15 cellular contexts compared by ENCODE assay signal in genomic region chr16:2299121-2299914, GRCh38. TPM values are rescaled to one million over a fixed set of nuclear protein-coding genes. Genes with fewer than 3 reads are reported as not detected.
DNase-seq lines count a peak whose midpoint lies in the region; ATAC-seq and TF ChIP-seq lines count a peak whose summit lies in the region.
"Had no signal": no experiment of that assay in that cellular context is flagged by ENCODE, and none has a peak within 500 bp of the region (broad histone marks: within the 10 kb centered on the region; RNA-seq: fewer than 3 reads in every experiment).

No MANE protein-coding gene starts in this region.

- H3K27ac ChIP-seq in Panc1 (ENCODE audit: low read length) (no peak overlapping the region), left lung (no peak overlapping the region)
- H3K27ac ChIP-seq: 22Rv1; BLaER1 treated with 17β-estradiol and CSF1 and Interleukin-3, amounts not matched to agents 10 nM and 100 nM had no signal

- peak overlapping the region; percentile 49 for H3K27ac Mint-ChIP-seq in activated naive CD4-positive, alpha-beta T cell treated with anti-CD3 and anti-CD28 coated beads, Interleukin-2, amount 10 ng/mL, durations not matched to agents 7 days and 5 days
- H3K27ac Mint-ChIP-seq in activated naive CD4-positive, alpha-beta T cell treated with anti-CD3 and anti-CD28 coated beads for 36 hours: no peak overlapping the region
- H3K27ac Mint-ChIP-seq: CD4-positive, CD25-positive, alpha-beta regulatory T cell; GM23338; IgD-negative memory B cell had no signal

- H3K27me3 Mint-ChIP-seq in activated naive CD4-positive, alpha-beta T cell treated with anti-CD3 and anti-CD28 coated beads, Interleukin-2, amount 10 ng/mL, durations not matched to agents 7 days and 5 days: no peaks in the 10 kb centered on the region
- H3K27me3 Mint-ChIP-seq in activated naive CD4-positive, alpha-beta T cell treated with anti-CD3 and anti-CD28 coated beads for 36 hours (ENCODE audit: low read depth): no peaks in the 10 kb centered on the region
- H3K27me3 Mint-ChIP-seq: CD4-positive, CD25-positive, alpha-beta regulatory T cell; IgD-negative memory B cell had no signal

- in situ Hi-C loops in Panc1 (cut with HindIII; ENCODE audit: low pct_unique_long_range_greater_than_20kb, low sequenced_read_pairs): no loop called here
- in situ Hi-C loops in GM13976 (cut with MboI; ENCODE audit: low sequenced_read_pairs, unreplicated experiment): no loop called here

- H3K27me3 ChIP-seq in Panc1 (ENCODE audit: control insufficient read depth, insufficient read depth, low read length) (no peaks in the 10 kb centered on the region), left lung (no peaks in the 10 kb centered on the region)
- H3K27me3 ChIP-seq: BLaER1 treated with 17β-estradiol and CSF1 and Interleukin-3, amounts not matched to agents 10 nM and 100 nM had no signal

- CTCF ChIA-PET in activated naive CD4-positive, alpha-beta T cell treated with anti-CD3 and anti-CD28 coated beads, Interleukin-2, amount 10 ng/mL, durations not matched to agents 7 days and 5 days (lab: Charles Lee): no interaction called here
- CTCF ChIA-PET in activated naive CD4-positive, alpha-beta T cell treated with anti-CD3 and anti-CD28 coated beads for 36 hours (lab: Charles Lee): no interaction called here
- CTCF ChIA-PET in Panc1 (lab: Charles Lee): no interaction called here

- intact Hi-C loops in activated naive CD4-positive, alpha-beta T cell treated with anti-CD3 and anti-CD28 coated beads for 36 hours (cut with micrococcal nuclease): no loop called here
- intact Hi-C loops in Panc1 (cut with micrococcal nuclease; ENCODE audit: unreplicated experiment) (no loop called here), left lung (cut with DNase I) (no loop called here)

- POLR2A ChIA-PET in Panc1 (lab: Charles Lee): interaction anchor here (0.6 kb wide), 1 partner anchor 10 kb away, joined by 5 read pairs; no protein-coding TSS in a partner anchor

- H3K36me3 Mint-ChIP-seq in activated naive CD4-positive, alpha-beta T cell treated with anti-CD3 and anti-CD28 coated beads, Interleukin-2, amount 10 ng/mL, durations not matched to agents 7 days and 5 days: no peaks in the 10 kb centered on the region
- no peaks in the 10 kb centered on the region for H3K36me3 Mint-ChIP-seq in activated naive CD4-positive, alpha-beta T cell treated with anti-CD3 and anti-CD28 coated beads for 36 hours (ENCODE audit: low read depth)
- H3K36me3 Mint-ChIP-seq: CD4-positive, CD25-positive, alpha-beta regulatory T cell; IgD-negative memory B cell had no signal

- TF ChIP-seq CTCF in Panc1 (IDR thresholded peaks at IDR 0.05) (no peak), left lung (IDR thresholded peaks at IDR 0.05) (no peak), GM13976 (IDR thresholded peaks at IDR 0.05; ENCODE audit: borderline replicate concordance, control extremely low read depth, extremely low read depth, insufficient read depth, missing control alignments) (no peak)

- ATAC-seq in Panc1 (peak; percentile 45), left lung (peak; percentile 4)

- BruUV-seq in Panc1 (replicated peaks; lab: Mats Ljungman, UMichigan): no TSS peak

- no peaks in the 10 kb centered on the region for H3K9me3 Mint-ChIP-seq in activated naive CD4-positive, alpha-beta T cell treated with anti-CD3 and anti-CD28 coated beads, Interleukin-2, amount 10 ng/mL, durations not matched to agents 7 days and 5 days
- H3K9me3 Mint-ChIP-seq in activated naive CD4-positive, alpha-beta T cell treated with anti-CD3 and anti-CD28 coated beads for 36 hours: no peaks in the 10 kb centered on the region
- H3K9me3 Mint-ChIP-seq: CD4-positive, CD25-positive, alpha-beta regulatory T cell; GM23338; IgD-negative memory B cell had no signal

- DNase-seq in activated naive CD4-positive, alpha-beta T cell treated with anti-CD3 and anti-CD28 coated beads, Interleukin-2, amount 10 ng/mL, durations not matched to agents 7 days and 5 days: no peak
- no peak for DNase-seq in activated naive CD4-positive, alpha-beta T cell treated with anti-CD3 and anti-CD28 coated beads for 36 hours
- no peak for DNase-seq in Panc1 (ENCODE audit: low read depth, low spot score)
- DNase-seq in left lung: peak in 1 of 2 donors; percentile 63
- DNase-seq in T1000 (lab: John Stamatoyannopoulos, UW): no peak
- no peak for DNase-seq in GM13976 (ENCODE audit: low spot score)
- DNase-seq in NCI-H1048 (lab: John Stamatoyannopoulos, UW): no peak
- DNase-seq: AML-193; CD4-positive, CD25-positive, alpha-beta regulatory T cell; DMS53 had no signal

- no peak overlapping the region for H3K4me3 Mint-ChIP-seq in activated naive CD4-positive, alpha-beta T cell treated with anti-CD3 and anti-CD28 coated beads, Interleukin-2, amount 10 ng/mL, durations not matched to agents 7 days and 5 days
- H3K4me3 Mint-ChIP-seq in activated naive CD4-positive, alpha-beta T cell treated with anti-CD3 and anti-CD28 coated beads for 36 hours: no peak overlapping the region
- H3K4me3 Mint-ChIP-seq: CD4-positive, CD25-positive, alpha-beta regulatory T cell; GM23338; IgD-negative memory B cell had no signal

- H3K9me3 ChIP-seq in Panc1 (ENCODE audit: control insufficient read depth, insufficient read depth, low read depth, low read length): no peaks in the 10 kb centered on the region
- H3K9me3 ChIP-seq in left lung: no peaks in the 10 kb centered on the region
- H3K9me3 ChIP-seq: BLaER1 treated with 17β-estradiol and CSF1 and Interleukin-3, amounts not matched to agents 10 nM and 100 nM; HAP-1 had no signal

- H3K4me3 ChIP-seq in Panc1 (ENCODE audit: low read depth in 2 of 2, low read length in 2 of 2) (no peak overlapping the region), left lung (no peak overlapping the region)
- H3K4me3 ChIP-seq: BLaER1 treated with 17β-estradiol and CSF1 and Interleukin-3, amounts not matched to agents 10 nM and 100 nM; GM23338; HAP-1 had no signal

- H3K4me1 Mint-ChIP-seq in activated naive CD4-positive, alpha-beta T cell treated with anti-CD3 and anti-CD28 coated beads, Interleukin-2, amount 10 ng/mL, durations not matched to agents 7 days and 5 days: peaks cover 10% of the 10 kb centered on the region
- H3K4me1 Mint-ChIP-seq in activated naive CD4-positive, alpha-beta T cell treated with anti-CD3 and anti-CD28 coated beads for 36 hours (ENCODE audit: low read depth): no peaks in the 10 kb centered on the region
- H3K4me1 Mint-ChIP-seq: CD4-positive, CD25-positive, alpha-beta regulatory T cell; GM23338; IgD-negative memory B cell had no signal

- no peaks in the 10 kb centered on the region for H3K4me1 ChIP-seq in Panc1 (ENCODE audit: control insufficient read depth, insufficient read depth, low read length)
- H3K4me1 ChIP-seq in left lung: no peaks in the 10 kb centered on the region
- H3K4me1 ChIP-seq: HAP-1 had no signal

- H3K36me3 ChIP-seq in Panc1 (ENCODE audit: control insufficient read depth, insufficient read depth, low read length): no peaks in the 10 kb centered on the region
- peaks cover 0 to 72% of the 10 kb centered on the region in 2 donors for H3K36me3 ChIP-seq in left lung

RNA-seq across cellular contexts. Expression of gene RNPS1, which starts 31.4 kb away (rescaled TPM):
- 100 to 1,000 TPM; 306 to 311 TPM for total RNA-seq in activated naive CD4-positive, alpha-beta T cell treated with anti-CD3 and anti-CD28 coated beads for 36 hours
- total RNA-seq in Panc1 (2021; ENCODE audit: unreplicated experiment) (249 TPM), left lung (100 to 1,000 TPM; 109 to 124 TPM)
- polyA plus RNA-seq in Panc1 (2012; ENCODE audit: insufficient read length): 210 TPM

RNA-seq across cellular contexts. Expression of gene ABCA3, which starts 41.2 kb away (rescaled TPM):
- total RNA-seq in activated naive CD4-positive, alpha-beta T cell treated with anti-CD3 and anti-CD28 coated beads for 36 hours: 1 to 10 TPM; 2.6 to 3.1 TPM
- total RNA-seq in Panc1 (2021; ENCODE audit: unreplicated experiment) (58.4 TPM), left lung (100 to 1,000 TPM; 329 to 334 TPM)
- polyA plus RNA-seq in Panc1 (2012; ENCODE audit: insufficient read length): 93.9 TPM

RNA-seq across cellular contexts. Expression of gene ECI1, which starts 47.9 kb away (rescaled TPM):
- total RNA-seq in activated naive CD4-positive, alpha-beta T cell treated with anti-CD3 and anti-CD28 coated beads for 36 hours: 10 to 100 TPM; 39.7 to 48.3 TPM
- 117 TPM for total RNA-seq in Panc1 (2021; ENCODE audit: unreplicated experiment)
- polyA plus RNA-seq in Panc1 (2012; ENCODE audit: insufficient read length): 178 TPM
- total RNA-seq in left lung: 10 to 100 TPM; 47.3 to 51.7 TPM

Comparison
In these comparisons a context has a peak if more than half of its experiments do, and no peak if none do; other contexts are left out.
1. RNA of gene ABCA3, which starts 41.2 kb away (total RNA-seq): 329 to 334 TPM in left lung and 58.4 TPM in Panc1 (single experiment); 2.6 to 3.1 TPM in activated naive CD4-positive, alpha-beta T cell treated with anti-CD3 and anti-CD28 coated beads for 36 hours; every median in the first group is over 10 times any median in the second.